24 cellular contexts compared by ENCODE assay signal in the genomic region with DNA sequence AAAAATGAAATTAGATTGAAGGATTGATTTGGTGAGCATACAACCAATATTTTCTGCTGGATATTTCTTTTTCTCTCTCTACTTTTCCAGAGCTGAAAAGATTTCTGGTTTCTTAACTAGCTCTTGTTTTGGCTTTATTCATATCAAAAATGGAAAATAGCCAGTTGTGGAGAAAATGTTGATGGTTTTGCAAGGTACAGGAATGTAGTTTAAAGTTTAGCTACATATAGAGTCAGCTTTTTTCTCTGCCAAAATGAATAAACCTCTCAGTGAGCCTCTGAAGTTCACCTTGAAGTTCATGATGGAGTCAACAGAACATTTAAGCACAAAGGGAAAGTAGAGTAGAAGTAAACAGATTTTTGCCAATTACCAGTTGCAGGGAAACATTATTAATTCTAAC.
"Had no signal": no experiment of that assay in that cellular context is flagged by ENCODE, and none has a peak within 500 bp of the region (broad histone marks: within the 10 kb centered on the region; RNA-seq: fewer than 3 reads in every experiment).

No MANE protein-coding gene starts in this region.

- H3K9me3 Mint-ChIP-seq: dendritic cell treated with granulocyte-macrophage colony-stimulating factor and Interleukin-4, amounts not matched to agents 40 ng/mL and 50 ng/mL, for 4 days; endodermal cell; stimulated activated effector memory CD8-positive, alpha-beta T cell treated with anti-CD3 and anti-CD28 coated beads, Interleukin-12 subunit alpha, Interleukin-12 subunit beta, amount 100 ng/mL, for 72 hours; stimulated activated naive CD8-positive, alpha-beta T cell treated with anti-CD3 and anti-CD28 coated beads, Interleukin-15, Interleukin-2, amounts not matched to agents 100 ng/mL and 50 ng/mL, for 24 hours had no signal

- H3K27me3 Mint-ChIP-seq: dendritic cell treated with granulocyte-macrophage colony-stimulating factor and Interleukin-4, amounts not matched to agents 40 ng/mL and 50 ng/mL, for 4 days; progenitor cell of endocrine pancreas; stimulated activated naive CD8-positive, alpha-beta T cell treated with anti-CD3 and anti-CD28 coated beads, Interleukin-15, Interleukin-2, amounts not matched to agents 100 ng/mL and 50 ng/mL, for 24 hours had no signal

- H3K36me3 ChIP-seq: colonic mucosa, lower lobe of right lung, neutrophil, pancreas, right lobe of liver, thoracic aorta, transverse colon, upper lobe of right lung, uterus had no signal

- H3K9me3 ChIP-seq: colonic mucosa, lower lobe of right lung, neutrophil, pancreas, right lobe of liver, thoracic aorta, transverse colon, upper lobe of right lung, uterus had no signal

- ATAC-seq: esophagus mucosa; left ventricle myocardium superior; lower lobe of right lung; natural killer cell; pancreas; right lobe of liver; stimulated activated effector memory CD8-positive, alpha-beta T cell treated with anti-CD3 and anti-CD28 coated beads, Interleukin-12 subunit alpha, Interleukin-12 subunit beta, amount 100 ng/mL, for 72 hours; upper lobe of right lung had no signal

- FAIRE-seq: keratinocyte had no signal

- H3K4me1 ChIP-seq: colonic mucosa, lower lobe of right lung, pancreas, right lobe of liver, transverse colon, upper lobe of right lung, uterus had no signal

- H3K4me3 Mint-ChIP-seq: dendritic cell treated with granulocyte-macrophage colony-stimulating factor and Interleukin-4, amounts not matched to agents 40 ng/mL and 50 ng/mL, for 4 days; endodermal cell; natural killer cell; neural crest cell; stimulated activated effector memory CD8-positive, alpha-beta T cell treated with anti-CD3 and anti-CD28 coated beads, Interleukin-12 subunit alpha, Interleukin-12 subunit beta, amount 100 ng/mL, for 72 hours; stimulated activated naive CD8-positive, alpha-beta T cell treated with anti-CD3 and anti-CD28 coated beads, Interleukin-15, Interleukin-2, amounts not matched to agents 100 ng/mL and 50 ng/mL, for 24 hours had no signal

- H3K36me3 Mint-ChIP-seq: natural killer cell; stimulated activated effector memory CD8-positive, alpha-beta T cell treated with anti-CD3 and anti-CD28 coated beads, Interleukin-12 subunit alpha, Interleukin-12 subunit beta, amount 100 ng/mL, for 72 hours had no signal

- H3K27ac ChIP-seq: colonic mucosa, epithelial cell of prostate, lower lobe of right lung, neutrophil, pancreas, right lobe of liver, thoracic aorta, transverse colon, upper lobe of right lung, uterus had no signal

- H3K4me1 Mint-ChIP-seq: endodermal cell; natural killer cell; neural crest cell; stimulated activated effector memory CD8-positive, alpha-beta T cell treated with anti-CD3 and anti-CD28 coated beads, Interleukin-12 subunit alpha, Interleukin-12 subunit beta, amount 100 ng/mL, for 72 hours had no signal

- DNase-seq: colonic mucosa; effector CD8-positive, alpha-beta T cell; endodermal cell; hypothalamus; left ventricle myocardium superior; lower lobe of right lung; natural killer cell; pancreas; right lobe of liver; stimulated activated CD4-positive, alpha-beta T cell treated with anti-CD3 and anti-CD28 coated beads, Interleukin-2, amount 100 ng/mL, for 24 hours; stimulated activated CD4-positive, alpha-beta T cell treated with anti-CD3 and anti-CD28 coated beads, Interleukin-4, amount 100 ng/mL, for 24 hours; transverse colon; upper lobe of right lung; uterus had no signal

- H3K27me3 ChIP-seq: colonic mucosa, neutrophil, pancreas, right lobe of liver, transverse colon, upper lobe of right lung, uterus had no signal

- H3K27ac Mint-ChIP-seq: dendritic cell treated with granulocyte-macrophage colony-stimulating factor and Interleukin-4, amounts not matched to agents 40 ng/mL and 50 ng/mL, for 4 days; endodermal cell; natural killer cell; progenitor cell of endocrine pancreas; stimulated activated effector memory CD8-positive, alpha-beta T cell treated with anti-CD3 and anti-CD28 coated beads, Interleukin-12 subunit alpha, Interleukin-12 subunit beta, amount 100 ng/mL, for 72 hours; stimulated activated naive CD8-positive, alpha-beta T cell treated with anti-CD3 and anti-CD28 coated beads, Interleukin-15, Interleukin-2, amounts not matched to agents 100 ng/mL and 50 ng/mL, for 24 hours had no signal

- H3K4me3 ChIP-seq: colonic mucosa, lower lobe of right lung, pancreas, right lobe of liver, thoracic aorta, transverse colon, upper lobe of right lung, uterus had no signal
